ENCODE assay signal across 19 cellular contexts in genomic region chr7:1388021-1388704, GRCh38.
DNase-seq lines count a peak whose midpoint lies in the region; ATAC-seq, FAIRE-seq and TF ChIP-seq lines count a peak whose summit lies in the region.
"Had no signal": no experiment of that assay in that cellular context is flagged by ENCODE, and none has a peak within 500 bp of the region (broad histone marks: within the 10 kb centered on the region; RNA-seq: fewer than 3 reads in every experiment).

No MANE protein-coding gene starts in this region.

- POLR2A ChIA-PET in SK-N-SH (lab: Yijun Ruan, JAX): interaction anchor here (0.6 kb wide), 1 partner anchor 1097 kb away, joined by 3 read pairs; no protein-coding TSS in a partner anchor
- POLR2A ChIA-PET in H1 (lab: Charles Lee; ENCODE audit: partially characterized antibody): no interaction called here

- H3K27me3 ChIP-seq in SK-N-SH (ENCODE audit: insufficient read depth): peaks cover 97% of the 10 kb centered on the region
- H3K27me3 ChIP-seq in H1 (replicated peaks in 1 of 4; ENCODE audit: control insufficient read depth in 3 of 4, extremely low read depth in 1 of 4, insufficient read depth in 3 of 4, low read length in 3 of 4): no peaks in the 10 kb centered on the region
- H3K27me3 ChIP-seq in neuronal stem cell (ENCODE audit: control insufficient read depth in 3 of 3, insufficient read depth in 3 of 3, low read depth in 1 of 3, low read length in 3 of 3): peaks cover 0 to 54% (median 0%) of the 10 kb centered on the region in 3 experiments
- H3K27me3 ChIP-seq in prostate gland (replicated peaks; ENCODE audit: insufficient read depth): peaks cover 22% of the 10 kb centered on the region

- no peaks in the 10 kb centered on the region for H3K9me3 ChIP-seq in SK-N-SH
- H3K9me3 ChIP-seq in H1 (ENCODE audit: insufficient read depth in 2 of 2, low read depth in 1 of 2, low read length in 1 of 2): peaks cover 4 to 5% of the 10 kb centered on the region in 2 experiments; a peak in 3 of 4 replicates
- H3K9me3 ChIP-seq in neuronal stem cell (replicated peaks in 1 of 2; ENCODE audit: control insufficient read depth in 2 of 2, insufficient read depth in 1 of 2, low read depth in 1 of 2, low read length in 2 of 2): peaks cover 0 to 2% of the 10 kb centered on the region in 2 donors
- H3K9me3 ChIP-seq in prostate gland: no peaks in the 10 kb centered on the region

- TF ChIP-seq EP300 in SK-N-SH (IDR thresholded peaks at IDR 0.05; ENCODE audit: borderline replicate concordance in 1 of 2, low read depth in 1 of 2, low read length in 1 of 2) (no peak), H1 (IDR thresholded peaks at IDR 0.05; ENCODE audit: borderline replicate concordance in 1 of 2, low read depth in 2 of 2, low read length in 2 of 2) (no peak)

- no peak overlapping the region for H3K4ac ChIP-seq in H1 (replicated peaks; ENCODE audit: insufficient read length, low read depth, low read length)
- H3K4ac ChIP-seq in neuronal stem cell (ENCODE audit: low read length): no peak overlapping the region

- intact Hi-C loops in prostate gland (cut with DNase I): no loop called here

- H2BK5ac ChIP-seq in H1 (ENCODE audit: low read depth, low read length) (no peak overlapping the region), neuronal stem cell (ENCODE audit: low read length) (no peak overlapping the region)

- no peaks in the 10 kb centered on the region for H3K9me2 ChIP-seq in SK-N-SH

- H2AFZ ChIP-seq in SK-N-SH (ENCODE audit: low read depth) (no peak overlapping the region), H1 (ENCODE audit: low read length) (no peak overlapping the region), neuronal stem cell (ENCODE audit: low read length) (no peak overlapping the region)

- no peaks in the 10 kb centered on the region for H3K23me2 ChIP-seq in H1 (ENCODE audit: low read depth, low read length)

- no peak overlapping the region for H3K56ac ChIP-seq in H1 (replicated peaks; ENCODE audit: insufficient read length, low read depth, low read length)

- H3K36me3 ChIP-seq in SK-N-SH (replicated peaks in 1 of 2; ENCODE audit: control insufficient read depth in 1 of 2, insufficient read depth in 2 of 2, low read length in 1 of 2): no peaks in the 10 kb centered on the region
- H3K36me3 ChIP-seq in H1 (ENCODE audit: control insufficient read depth in 2 of 4, insufficient read depth in 4 of 4, low read length in 3 of 4): no peaks in the 10 kb centered on the region
- H3K36me3 ChIP-seq in neuronal stem cell (replicated peaks in 1 of 2; ENCODE audit: control insufficient read depth in 2 of 2, insufficient read depth in 2 of 2, low read length in 2 of 2): no peaks in the 10 kb centered on the region
- H3K36me3 ChIP-seq in prostate gland: no peaks in the 10 kb centered on the region

- H2BK120ac ChIP-seq in H1 (replicated peaks; ENCODE audit: low read depth, low read length) (no peak overlapping the region), neuronal stem cell (ENCODE audit: low read depth, low read length) (no peak overlapping the region)

- no peaks in the 10 kb centered on the region for H3K79me2 ChIP-seq in SK-N-SH (ENCODE audit: insufficient read depth)
- H3K79me2 ChIP-seq in H1 (ENCODE audit: control insufficient read depth in 1 of 2, insufficient read depth in 2 of 2, low read length in 2 of 2): no peaks in the 10 kb centered on the region

- TF ChIP-seq POLR2A in H1 (IDR thresholded peaks at IDR 0.05; ENCODE audit: control extremely low read depth in 1 of 2, low read depth in 2 of 2, low read length in 2 of 2): no peak
- TF ChIP-seq POLR2A in prostate gland (IDR thresholded peaks at IDR 0.05): no peak

- peak overlapping the region; percentile 46; the same call in 1 of the 2 replicates for H2BK15ac ChIP-seq in H1 (ENCODE audit: low read length)
- H2BK15ac ChIP-seq in neuronal stem cell (ENCODE audit: low read length): peak overlapping the region; percentile 75

- ATAC-seq in SK-N-SH treated with all-trans-retinoic acid at 6 μM for 48 hours (no peak), GM21390 (IDR thresholded peaks at IDR 0.05; ENCODE audit: unreplicated experiment) (no peak)
- ATAC-seq: HCT116 had no signal

- TF ChIP-seq RAD21 in SK-N-SH (IDR thresholded peaks at IDR 0.05; ENCODE audit: low read length) (no peak), H1 (IDR thresholded peaks at IDR 0.05 in 1 of 2, conservative IDR thresholded peaks at IDR 0.05 in 1 of 2; ENCODE audit: low read depth in 2 of 2, low read length in 2 of 2) (no peak)

- 58% methylated on average over 17 of the region's 19 CpGs for WGBS in SK-N-SH (ENCODE audit: low lambda C conversion rate)
- WGBS in H1 (ENCODE audit: extremely low coverage in 1 of 2, insufficient coverage in 1 of 2, insufficient read length in 1 of 2, insufficient replicate concordance in 2 of 2, low coverage in 1 of 2, low lambda C conversion rate in 2 of 2, missing lambda C conversion rate in 1 of 2), 2 experiments: 92% methylated on average over 19 of the region's 19 CpGs; no CpG with 5 or more reads in 1 of the 2 experiments
- no CpG with 5 or more reads among the region's 19 CpGs for WGBS in neuronal stem cell (ENCODE audit: extremely low coverage in 2 of 2, insufficient read length in 2 of 2, insufficient replicate concordance in 1 of 2), 2 donors
- 82% methylated on average over 19 of the region's 19 CpGs for WGBS in prostate gland

- H2BK12ac ChIP-seq in H1 (ENCODE audit: low read depth, low read length) (no peak overlapping the region), neuronal stem cell (ENCODE audit: low read length) (no peak overlapping the region)

- H3K9ac ChIP-seq in SK-N-SH (no peak overlapping the region), H1 (replicated peaks in 1 of 4; ENCODE audit: extremely low read depth in 1 of 4, low read depth in 3 of 4, low read length in 3 of 4) (no peak overlapping the region), neuronal stem cell (ENCODE audit: low read depth, low read length, poor library complexity) (no peak overlapping the region)

- no peak overlapping the region for H2BK20ac ChIP-seq in H1 (ENCODE audit: low read length)

- H3K4me1 ChIP-seq in SK-N-SH (ENCODE audit: control insufficient read depth in 1 of 2, insufficient read depth in 2 of 2, low read depth in 1 of 2, low read length in 1 of 2): no peaks in the 10 kb centered on the region; a peak in 1 of 4 replicates
- no peaks in the 10 kb centered on the region for H3K4me1 ChIP-seq in H1 (replicated peaks in 1 of 4; ENCODE audit: control insufficient read depth in 3 of 4, insufficient read depth in 4 of 4, low read length in 3 of 4)
- H3K4me1 ChIP-seq in neuronal stem cell (ENCODE audit: control insufficient read depth in 2 of 2, insufficient read depth in 1 of 2, low read depth in 1 of 2, low read length in 2 of 2): no peaks in the 10 kb centered on the region
- H3K4me1 ChIP-seq in prostate gland (replicated peaks): no peaks in the 10 kb centered on the region

- TF ChIP-seq CTCF in SK-N-SH (IDR thresholded peaks at IDR 0.05) (no peak), H1 (IDR thresholded peaks at IDR 0.05; ENCODE audit: control extremely low read depth in 1 of 3, insufficient read depth in 1 of 3, low read depth in 1 of 3, low read length in 3 of 3) (no peak), prostate gland (IDR thresholded peaks at IDR 0.05) (no peak)

- peaks cover under 1% of the 10 kb centered on the region for H3F3A ChIP-seq in SK-N-SH (replicated peaks; ENCODE audit: insufficient read depth)

- H4K91ac ChIP-seq in H1 (replicated peaks; ENCODE audit: insufficient read length, low read length) (peak overlapping the region; percentile 74), neuronal stem cell (ENCODE audit: low read depth, low read length, poor library complexity) (no peak overlapping the region)

- H3K27ac ChIP-seq in SK-N-SH (ENCODE audit: low read depth in 2 of 2, low read length in 1 of 2) (no peak overlapping the region), H1 (ENCODE audit: low read depth, low read length) (no peak overlapping the region), neuronal stem cell (replicated peaks; ENCODE audit: low read length) (no peak overlapping the region), prostate gland (no peak overlapping the region)
- H3K27ac ChIP-seq: 22Rv1, HL-60 had no signal

- H4K20me1 ChIP-seq in SK-N-SH (ENCODE audit: insufficient read depth) (0 out of 2 replicates have a peak, but pooled peaks cover 3% of the 10 kb centered on the region), H1 (replicated peaks in 1 of 2; ENCODE audit: control insufficient read depth in 1 of 2, insufficient read depth in 2 of 2, low read length in 2 of 2) (no peaks in the 10 kb centered on the region)

- CTCF ChIA-PET in SK-N-SH (lab: Yijun Ruan, JAX) (interaction anchor here (1.0 to 3.3 kb wide), 5 partner anchors 24 to 205 kb away, joined by 3 to 12 read pairs (median 4); no protein-coding TSS in a partner anchor), H1 (lab: Charles Lee; ENCODE audit: partially characterized antibody) (interaction anchor here (0.7 to 2.3 kb wide), 5 partner anchors 12 to 211 kb away, joined by 3 to 8 read pairs (median 4); no protein-coding TSS in a partner anchor)

- H3K79me1 ChIP-seq in H1 (ENCODE audit: low read depth, low read length): no peaks in the 10 kb centered on the region
- H3K79me1 ChIP-seq in neuronal stem cell (ENCODE audit: low read depth, low read length): peaks cover 5% of the 10 kb centered on the region

- DNase-seq in SK-N-SH (peak; percentile 39), HTR-8/SVneo (ENCODE audit: insufficient read length, low spot score) (no peak), H1 (ENCODE audit: low read depth in 1 of 2, low spot score in 2 of 2) (no peak), neuronal stem cell (ENCODE audit: low spot score) (no peak), prostate gland (ENCODE audit: low spot score) (no peak), NCI-H1930 (lab: John Stamatoyannopoulos, UW) (no peak)
- DNase-seq: AML-193; C1 segment of cervical spinal cord; CD4-positive, alpha-beta T cell; DMS153; EL had no signal

- H3K23ac ChIP-seq in H1 (ENCODE audit: insufficient read length) (no peak overlapping the region), neuronal stem cell (ENCODE audit: low read depth, low read length, poor library complexity) (peak overlapping the region; percentile 73)

- H4K8ac ChIP-seq in H1 (ENCODE audit: extremely low read depth, insufficient read depth, low read length): no peak overlapping the region
- no peak overlapping the region for H4K8ac ChIP-seq in neuronal stem cell (ENCODE audit: low read depth, low read length)

- no peak overlapping the region for H2AK5ac ChIP-seq in H1 (ENCODE audit: low read depth, low read length)
- H2AK5ac ChIP-seq in neuronal stem cell (ENCODE audit: low read depth, low read length): no peak overlapping the region

- H3K4me3 ChIP-seq in SK-N-SH (ENCODE audit: low read depth in 2 of 2, low read length in 1 of 2): no peak overlapping the region
- H3K4me3 ChIP-seq in H1 (ENCODE audit: extremely low read depth in 1 of 4, insufficient read depth in 2 of 4, low read depth in 3 of 4, low read length in 4 of 4): no peak overlapping the region
- H3K4me3 ChIP-seq in neuronal stem cell (ENCODE audit: low read length in 2 of 2): no peak overlapping the region
- no peak overlapping the region for H3K4me3 ChIP-seq in prostate gland

- H3K18ac ChIP-seq in H1 (ENCODE audit: extremely low read depth, low read length) (no peak overlapping the region), neuronal stem cell (ENCODE audit: low read length) (peak overlapping the region; percentile 28)

- H3K4me2 ChIP-seq in SK-N-SH (no peak overlapping the region), H1 (ENCODE audit: insufficient read depth in 1 of 2, low read depth in 2 of 2, low read length in 2 of 2) (no peak overlapping the region), neuronal stem cell (ENCODE audit: insufficient read depth, low read length, poor library complexity, severe bottlenecking) (no peak overlapping the region)

- H3K14ac ChIP-seq in H1 (ENCODE audit: insufficient read length): no peak overlapping the region
- no peak overlapping the region for H3K14ac ChIP-seq in neuronal stem cell (ENCODE audit: low read length)

- FAIRE-seq in HTR-8/SVneo (lab: Jason Lieb, UNC) (peak; percentile 44), H1 (lab: Jason Lieb, UNC) (no peak)
- FAIRE-seq: D721Med, G401.6, GM12891 had no signal

- no peak overlapping the region for H4K5ac ChIP-seq in H1 (ENCODE audit: insufficient read length, low read depth, low read length)
